8 cellular contexts compared by ENCODE assay signal in genomic region chr12:14802961-14803829, GRCh38. TPM values are rescaled to one million over a fixed set of nuclear protein-coding genes. Genes with fewer than 3 reads are reported as not detected.
DNase-seq lines count a peak whose midpoint lies in the region; ATAC-seq and TF ChIP-seq lines count a peak whose summit lies in the region.

TSS of gene C12orf60 (plus strand) at chr12:14803670. CDS start at chr12:14822936, 19,266 bp downstream.
TSS of gene WBP11 (minus strand) at chr12:14803478. CDS start at chr12:14801383, 2,095 bp downstream.

- H3K27ac Mint-ChIP-seq in activated naive CD4-positive, alpha-beta T cell treated with anti-CD3 and anti-CD28 coated beads, Interleukin-2, amount 50 U/mL, for 72 hours = no peak within 1 kb of the TSS

- peak; percentile 99 for ATAC-seq in HG02610 (IDR thresholded peaks at IDR 0.05; ENCODE audit: unreplicated experiment)
- ATAC-seq in activated naive CD4-positive, alpha-beta T cell treated with anti-CD3 and anti-CD28 coated beads, Interleukin-2, amount 50 U/mL, for 72 hours = peak; percentile 98 to 99

- H3K36me3 ChIP-seq in SK-N-MC (ENCODE audit: insufficient read depth, low read length) = peaks cover 29% of the 10 kb centered on the region

- no peaks in the 10 kb centered on the region for H3K9me3 Mint-ChIP-seq in activated naive CD4-positive, alpha-beta T cell treated with anti-CD3 and anti-CD28 coated beads, Interleukin-2, amount 50 U/mL, for 72 hours

- DNase-seq in GM10266 (ENCODE audit: extremely low spot score) = peak; percentile 90
- peak; percentile 99 for DNase-seq in NCI-H1092 (lab: John Stamatoyannopoulos, UW)
- peak; percentile 98 for DNase-seq in SK-N-MC (ENCODE audit: low read depth, low spot score)
- peak; percentile 79 to 88 for DNase-seq in activated naive CD4-positive, alpha-beta T cell treated with anti-CD3 and anti-CD28 coated beads, Interleukin-2, amount 50 U/mL, for 72 hours (ENCODE audit: low spot score in 2 of 2)
- peak; percentile 97 for DNase-seq in glomerular visceral epithelial cell (ENCODE audit: extremely low spot score)
- peak; percentile 95 for DNase-seq in occipital lobe (lab: John Stamatoyannopoulos, UW)

- H3K4me3 ChIP-seq in SK-N-MC = peak within 1 kb of the TSS; percentile 90

- no peaks in the 10 kb centered on the region for H3K9me3 ChIP-seq in SK-N-MC (ENCODE audit: low read depth, low read length)

- H3K9ac ChIP-seq in SK-N-MC (ENCODE audit: insufficient read length) = peak within 1 kb of the TSS; percentile 93

- peak within 1 kb of the TSS; percentile 57; the same call in 1 of the 2 replicates for H3K27ac ChIP-seq in SK-N-MC
- H3K27ac ChIP-seq in temporal lobe (ENCODE audit: low read depth, low read length) = peak within 1 kb of the TSS; percentile 71

- H3K36me3 Mint-ChIP-seq in activated naive CD4-positive, alpha-beta T cell treated with anti-CD3 and anti-CD28 coated beads, Interleukin-2, amount 50 U/mL, for 72 hours = peaks cover 6 to 17% of the 10 kb centered on the region in 2 donors

- TF ChIP-seq CTCF in GM10266 (IDR thresholded peaks at IDR 0.05; ENCODE audit: control insufficient read depth, insufficient read depth, low read depth, missing control alignments) = no peak

RNA-seq across cellular contexts. Expression of gene C12orf60, which starts in this region (rescaled TPM):
- total RNA-seq in activated naive CD4-positive, alpha-beta T cell treated with anti-CD3 and anti-CD28 coated beads, Interleukin-2, amount 50 U/mL, for 72 hours = 1 to 10 TPM; 2.6 to 4.6 TPM
- total RNA-seq in occipital lobe = 3.6 TPM
- 1.2 TPM for total RNA-seq in temporal lobe

RNA-seq across cellular contexts. Expression of gene WBP11, which starts in this region (rescaled TPM):
- 100 to 1,000 TPM in 1 of 2 donors, 10 to 100 TPM in 1; 95.5 to 120 TPM for total RNA-seq in activated naive CD4-positive, alpha-beta T cell treated with anti-CD3 and anti-CD28 coated beads, Interleukin-2, amount 50 U/mL, for 72 hours
- 16.1 TPM for total RNA-seq in occipital lobe
- 17.0 TPM for total RNA-seq in temporal lobe

Comparison
In these comparisons a context has a peak if more than half of its experiments do, and no peak if none do; other contexts are left out.
1. Peak in every context shown above with its lines: DNase-seq, ATAC-seq, H3K4me3 ChIP-seq and H3K27ac ChIP-seq.